8 cellular contexts compared by ENCODE assay signal in genomic region chr10:104328916-104329710, GRCh38. TPM values are rescaled to one million over a fixed set of nuclear protein-coding genes. Genes with fewer than 3 reads are reported as not detected.
DNase-seq lines count a peak whose midpoint lies in the region; ATAC-seq and TF ChIP-seq lines count a peak whose summit lies in the region.

No MANE protein-coding gene starts in this region.

- intact Hi-C loops in left lung (cut with DNase I), result no loop called here

- no peaks in the 10 kb centered on the region for H3K9me3 ChIP-seq in left lung

- peak overlapping the region; percentile 47 for H3K4me3 ChIP-seq in AG04449 (ENCODE audit: low read depth, low read length)
- peak overlapping the region; percentile 39 for H3K4me3 ChIP-seq in WI38 (ENCODE audit: low read depth, low read length)
- H3K4me3 ChIP-seq in left lung, result peak overlapping the region in 1 of 2 donors; percentile 13

- POLR2A ChIA-PET in AG04449 (lab: Yijun Ruan, JAX), result interaction anchor here (1.4 to 2.3 kb wide), 7 partner anchors 9 to 55 kb away, joined by 4 to 21 read pairs (median 5); partner anchors contain the start of gene ITPRIP

- peaks cover 0 to 3% of the 10 kb centered on the region in 2 donors for H3K36me3 ChIP-seq in left lung

- CTCF ChIA-PET in AG04449 (lab: Yijun Ruan, JAX), result interaction anchor here (1.5 to 4.7 kb wide), 9 partner anchors 9 to 54 kb away, joined by 3 to 27 read pairs (median 9); partner anchors contain the start of gene ITPRIP

- H3K27ac ChIP-seq in left lung, result peak overlapping the region; percentile 87 to 100

- no peak for TF ChIP-seq EP300 in Ishikawa (IDR thresholded peaks at IDR 0.05; ENCODE audit: borderline replicate concordance)

- peaks cover 84 to 100% of the 10 kb centered on the region in 2 donors for H3K4me1 ChIP-seq in left lung

- H3K27me3 ChIP-seq in left lung, result no peaks in the 10 kb centered on the region

- TF ChIP-seq RAD21 in Ishikawa (IDR thresholded peaks at IDR 0.05; ENCODE audit: low read depth), result no peak

- DNase-seq in AG04449 (ENCODE audit: low read depth, low spot score), result no peak
- DNase-seq in brain pericyte (ENCODE audit: low read depth, low spot score), result peak; percentile 82
- peak; percentile 75 to 81 for DNase-seq in left lung
- DNase-seq in stimulated activated CD4-positive, alpha-beta T cell treated with anti-CD3 and anti-CD28 coated beads, Interleukin-2, amount 100 ng/mL, for 4 hours (ENCODE audit: low read depth), result peak; percentile 77
- no peak for DNase-seq in NCI-H2029 treated with DMSO at 0.1 percent for 48 hours (lab: John Stamatoyannopoulos, UW)

- ATAC-seq in GM21390 (IDR thresholded peaks at IDR 0.05; ENCODE audit: unreplicated experiment), result peak; percentile 50
- ATAC-seq in left lung, result peak; percentile 58

- TF ChIP-seq CTCF in AG04449 (IDR thresholded peaks at IDR 0.05; ENCODE audit: insufficient read depth, low read length, missing control alignments), result no peak
- no peak for TF ChIP-seq CTCF in WI38 (IDR thresholded peaks at IDR 0.05; ENCODE audit: low read depth, low read length)
- TF ChIP-seq CTCF in left lung (IDR thresholded peaks at IDR 0.05), result no peak

TF ChIP-seq in Ishikawa, 13 proteins besides CTCF, POLR2A, EP300 and RAD21:
- peak; percentile 51 for TF ChIP-seq CREB1 (IDR thresholded peaks at IDR 0.05; ENCODE audit: low read depth)
- TF ChIP-seq MAX (IDR thresholded peaks at IDR 0.05), result 0 out of 2 replicates have a peak, but pooled peaks have one; percentile 21
- TF ChIP-seq CEBPB (IDR thresholded peaks at IDR 0.05), result 0 out of 2 replicates have a peak, but pooled peaks have one; percentile 32
- no peak for TF ChIP-seq TCF12 (IDR thresholded peaks at IDR 0.05; ENCODE audit: low read depth)

RNA-seq across cellular contexts. Expression of gene ITPRIP, which starts 9.2 kb away (rescaled TPM):
- total RNA-seq in left lung, result 10 to 100 TPM; 27.7 to 29.2 TPM

RNA-seq across cellular contexts. Expression of gene CFAP58, which starts 24.5 kb away (rescaled TPM):
- total RNA-seq in left lung, result under 1 TPM; 0.29 to 0.79 TPM

Comparison
In these comparisons a context has a peak if more than half of its experiments do, and no peak if none do; other contexts are left out.
1. DNase-seq: peak in brain pericyte (single experiment), left lung (2 of 2) and stimulated activated CD4-positive, alpha-beta T cell treated with anti-CD3 and anti-CD28 coated beads, Interleukin-2, amount 100 ng/mL, for 4 hours (single experiment); none in AG04449 (single experiment) and NCI-H2029 treated with DMSO at 0.1 percent for 48 hours (single experiment).